Comparison of ENCODE assay signal across 26 cellular contexts in genomic region chr16:80063028-80063767, GRCh38.
DNase-seq lines count a peak whose midpoint lies in the region; ATAC-seq and TF ChIP-seq lines count a peak whose summit lies in the region.
"Had no signal": no experiment of that assay in that cellular context is flagged by ENCODE, and none has a peak within 500 bp of the region (broad histone marks: within the 10 kb centered on the region; RNA-seq: fewer than 3 reads in every experiment).

No MANE protein-coding gene starts in this region.

- no peaks in the 10 kb centered on the region for H3K36me3 ChIP-seq in brain microvascular endothelial cell (replicated peaks)
- H3K36me3 ChIP-seq in mucosa of descending colon (ENCODE audit: low read depth), result no peaks in the 10 kb centered on the region
- H3K36me3 ChIP-seq: upper lobe of right lung had no signal

- ATAC-seq in Right ventricle myocardium inferior (peak; percentile 51), mucosa of descending colon (peak; percentile 34), HG03045 (IDR thresholded peaks at IDR 0.05; ENCODE audit: unreplicated experiment) (no peak), GM21367 (IDR thresholded peaks at IDR 0.05; ENCODE audit: unreplicated experiment) (no peak)
- ATAC-seq: naive thymus-derived CD4-positive, alpha-beta T cell; Panc1; upper lobe of right lung had no signal

- in situ Hi-C loops in brain microvascular endothelial cell (cut with HindIII; ENCODE audit: low pct_ligation_motif_present, low sequenced_read_pairs), result no loop called here

- no peak overlapping the region for H3K27ac ChIP-seq in brain microvascular endothelial cell
- H3K27ac ChIP-seq: parathyroid adenoma, upper lobe of right lung had no signal

- DNase-seq in Right ventricle myocardium inferior (ENCODE audit: missing footprints) (no peak), cardiac septum (ENCODE audit: low spot score) (no peak), brain microvascular endothelial cell (peak; percentile 40), mucosa of descending colon (peak in 1 of 3 donors; percentile 30), HFFc6 (no peak), NCI-H2107 treated with DMSO at 0.1 percent for 48 hours (lab: John Stamatoyannopoulos, UW; ENCODE audit: unreplicated experiment) (no peak)
- DNase-seq: activated B cell treated with CpG ODN at 0.5 μM for 24 hours; activated CD4-positive, alpha-beta memory T cell treated with anti-CD3 and anti-CD28 coated beads for 36 hours; activated gamma-delta T cell treated with Interleukin-2 at 50 U/mL for 16 hours; activated T-cell treated with anti-CD3 and anti-CD28 coated beads for 4 hours; C1 segment of cervical spinal cord; dermis blood vessel endothelial cell; foreskin fibroblast; hippocampal formation; KBM-7; MV-4-11; naive thymus-derived CD4-positive, alpha-beta T cell; NCI-H1930; NCI-H345; stimulated activated CD4-positive, alpha-beta T cell treated with anti-CD3 and anti-CD28 coated beads, Interleukin-2, amount 100 ng/mL, for 48 hours; upper lobe of right lung had no signal

- no peaks in the 10 kb centered on the region for H3K36me3 Mint-ChIP-seq in HFFc6 (ENCODE audit: low read depth)
- H3K36me3 Mint-ChIP-seq: activated CD4-positive, alpha-beta memory T cell treated with anti-CD3 and anti-CD28 coated beads for 36 hours; naive thymus-derived CD4-positive, alpha-beta T cell had no signal

- no peaks in the 10 kb centered on the region for H3K4me1 Mint-ChIP-seq in HFFc6 (ENCODE audit: low read depth)
- H3K4me1 Mint-ChIP-seq: activated B cell treated with CpG ODN at 0.5 μM for 24 hours; naive thymus-derived CD4-positive, alpha-beta T cell had no signal

- intact Hi-C loops in Right ventricle myocardium inferior (cut with DNase I), result no loop called here
- intact Hi-C loops in cardiac septum (cut with DNase I), result no loop called here
- intact Hi-C loops in mucosa of descending colon (cut with DNase I, micrococcal nuclease), result no loop called here

- H3K4me1 ChIP-seq in mucosa of descending colon (ENCODE audit: low read depth), result no peaks in the 10 kb centered on the region
- H3K4me1 ChIP-seq: parathyroid adenoma, upper lobe of right lung had no signal

- H3K4me3 ChIP-seq in brain microvascular endothelial cell (ENCODE audit: low read depth, low read length) (no peak overlapping the region), mucosa of descending colon (no peak overlapping the region)
- H3K4me3 ChIP-seq: upper lobe of right lung had no signal

- no peaks in the 10 kb centered on the region for H3K9me3 ChIP-seq in mucosa of descending colon
- H3K9me3 ChIP-seq: upper lobe of right lung had no signal

- H3K9me3 Mint-ChIP-seq in HFFc6, result no peaks in the 10 kb centered on the region; the same call in 1 of the 2 replicates
- H3K9me3 Mint-ChIP-seq: activated B cell treated with CpG ODN at 0.5 μM for 24 hours; activated CD4-positive, alpha-beta memory T cell treated with anti-CD3 and anti-CD28 coated beads for 36 hours; naive thymus-derived CD4-positive, alpha-beta T cell; stimulated activated naive CD8-positive, alpha-beta T cell treated with anti-CD3 and anti-CD28 coated beads, Interleukin-15, Interleukin-2, amounts not matched to agents 100 ng/mL and 50 ng/mL, for 24 hours had no signal

- H3K27ac Mint-ChIP-seq in HFFc6, result no peak overlapping the region
- H3K27ac Mint-ChIP-seq: activated B cell treated with CpG ODN at 0.5 μM for 24 hours; activated CD4-positive, alpha-beta memory T cell treated with anti-CD3 and anti-CD28 coated beads for 36 hours; naive thymus-derived CD4-positive, alpha-beta T cell; stimulated activated naive CD8-positive, alpha-beta T cell treated with anti-CD3 and anti-CD28 coated beads, Interleukin-15, Interleukin-2, amounts not matched to agents 100 ng/mL and 50 ng/mL, for 24 hours had no signal

- peaks cover 12% of the 10 kb centered on the region; the same call in 1 of the 2 replicates for H3K27me3 Mint-ChIP-seq in HFFc6 (ENCODE audit: insufficient read depth)
- H3K27me3 Mint-ChIP-seq: activated B cell treated with CpG ODN at 0.5 μM for 24 hours; activated CD4-positive, alpha-beta memory T cell treated with anti-CD3 and anti-CD28 coated beads for 36 hours; stimulated activated naive CD8-positive, alpha-beta T cell treated with anti-CD3 and anti-CD28 coated beads, Interleukin-15, Interleukin-2, amounts not matched to agents 100 ng/mL and 50 ng/mL, for 24 hours had no signal

- H3K27me3 ChIP-seq in brain microvascular endothelial cell (replicated peaks), result no peaks in the 10 kb centered on the region
- H3K27me3 ChIP-seq: upper lobe of right lung had no signal

- no peak overlapping the region for H3K4me3 Mint-ChIP-seq in HFFc6
- H3K4me3 Mint-ChIP-seq: activated B cell treated with CpG ODN at 0.5 μM for 24 hours; activated CD4-positive, alpha-beta memory T cell treated with anti-CD3 and anti-CD28 coated beads for 36 hours; naive thymus-derived CD4-positive, alpha-beta T cell; stimulated activated naive CD8-positive, alpha-beta T cell treated with anti-CD3 and anti-CD28 coated beads, Interleukin-15, Interleukin-2, amounts not matched to agents 100 ng/mL and 50 ng/mL, for 24 hours had no signal

- TF ChIP-seq CTCF in brain microvascular endothelial cell (IDR thresholded peaks at IDR 0.05; ENCODE audit: low read depth, low read length, missing control alignments), result no peak
- no peak for TF ChIP-seq CTCF in mucosa of descending colon (IDR thresholded peaks at IDR 0.05)
- TF ChIP-seq CTCF in HFFc6 (IDR thresholded peaks at IDR 0.05), result no peak

Comparison
In these comparisons a context has a peak if more than half of its experiments do, and no peak if none do; other contexts are left out.
1. ATAC-seq: peak in Right ventricle myocardium inferior (single experiment) and mucosa of descending colon (single experiment); none in HG03045 (single experiment) and GM21367 (single experiment).